Comparison of ENCODE assay signal across 1 cellular context in genomic region chr7:7349156-7349555, GRCh38.
TF ChIP-seq lines count a peak whose summit lies in the region.

No MANE protein-coding gene starts in this region.

TF ChIP-seq in H1, 55 proteins besides CTCF, POLR2A, EP300 and RAD21 (continued from another document):
- TF ChIP-seq SIRT6 (IDR thresholded peaks at IDR 0.05; ENCODE audit: low read length) (no peak), BRCA1 (IDR thresholded peaks at IDR 0.05; ENCODE audit: low read depth, low read length) (no peak), JUND (IDR thresholded peaks at IDR 0.05; ENCODE audit: low read length) (no peak), E2F6 (IDR thresholded peaks at IDR 0.05) (no peak), BACH1 (IDR thresholded peaks at IDR 0.05; ENCODE audit: low read length) (no peak), YY1 (IDR thresholded peaks at IDR 0.05; ENCODE audit: low read depth, low read length) (no peak)
TF ChIP-seq in H1: peak in this region for 0.
